ENCODE assay signal across 9 cellular contexts in the genomic region with DNA sequence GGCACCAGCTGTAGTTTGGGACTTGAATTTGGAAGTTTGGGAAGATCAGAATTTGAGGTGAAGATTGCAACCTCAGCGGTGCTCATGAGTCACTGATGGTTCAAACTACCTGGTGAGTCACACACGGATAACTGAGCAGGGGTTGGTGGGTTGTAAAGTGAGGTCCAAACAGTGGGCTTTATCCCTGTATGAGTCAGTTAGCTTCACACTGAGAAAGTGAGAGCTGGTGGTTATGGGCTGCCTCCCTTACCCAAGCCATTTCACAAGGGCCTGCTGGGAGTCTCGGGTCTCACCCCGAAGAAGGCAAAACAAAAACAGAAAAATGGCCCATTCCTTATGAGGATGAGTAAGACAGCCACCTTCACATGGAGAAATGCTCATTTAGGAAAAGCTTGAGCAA.
DNase-seq lines count a peak whose midpoint lies in the region; ATAC-seq and TF ChIP-seq lines count a peak whose summit lies in the region.
"Had no signal": no experiment of that assay in that cellular context is flagged by ENCODE, and none has a peak within 500 bp of the region (broad histone marks: within the 10 kb centered on the region; RNA-seq: fewer than 3 reads in every experiment).

No MANE protein-coding gene starts in this region.

- no peaks in the 10 kb centered on the region for H3K4me1 ChIP-seq in NT2/D1 (ENCODE audit: insufficient read depth, insufficient read length)

- H3K4me1 Mint-ChIP-seq in nephron progenitor cell: peaks cover 36% of the 10 kb centered on the region

- peaks cover 5% of the 10 kb centered on the region for H3K36me3 Mint-ChIP-seq in nephron progenitor cell (ENCODE audit: low read depth)

- no peak overlapping the region for H3K27ac Mint-ChIP-seq in nephron progenitor cell

- H3K9me3 Mint-ChIP-seq in nephron progenitor cell: peaks cover 18% of the 10 kb centered on the region

- H3K36me3 ChIP-seq in NT2/D1 (ENCODE audit: insufficient read depth, insufficient read length, low read length): peaks cover 7% of the 10 kb centered on the region

- H3K27me3 ChIP-seq in NT2/D1 (ENCODE audit: insufficient read depth, insufficient read length): no peaks in the 10 kb centered on the region

- H3K9ac ChIP-seq in NT2/D1 (ENCODE audit: insufficient read length, low read depth): no peak overlapping the region

- H3K4me3 ChIP-seq in NT2/D1 (ENCODE audit: insufficient read length, low read depth) (no peak overlapping the region), coronary artery (no peak overlapping the region), retinal pigment epithelial cell (ENCODE audit: low read length) (no peak overlapping the region)

- H3K4me3 Mint-ChIP-seq in nephron progenitor cell: no peak overlapping the region

- DNase-seq in H4 (ENCODE audit: low spot score) (peak; percentile 90), NT2/D1 (ENCODE audit: low read depth, low spot score) (peak; percentile 36), coronary artery (ENCODE audit: low spot score) (no peak), retinal pigment epithelial cell (ENCODE audit: low read depth) (peak; percentile 64), nephron progenitor cell (no peak), NCI-H1048 (lab: John Stamatoyannopoulos, UW) (no peak), NCI-H187 (lab: John Stamatoyannopoulos, UW) (no peak)
- DNase-seq: head of caudate nucleus had no signal

- ATAC-seq in HG03378 (IDR thresholded peaks at IDR 0.05; ENCODE audit: unreplicated experiment): no peak

- H3K9me3 ChIP-seq in NT2/D1 (ENCODE audit: insufficient read depth, low read length): peaks cover 22% of the 10 kb centered on the region

- H3K27ac ChIP-seq in coronary artery: peak overlapping the region; percentile 89 to 93

- TF ChIP-seq CTCF in coronary artery (IDR thresholded peaks at IDR 0.05): no peak
- TF ChIP-seq CTCF in retinal pigment epithelial cell (conservative IDR thresholded peaks at IDR 0.05; ENCODE audit: low read depth, low read length): no peak
- TF ChIP-seq CTCF in nephron progenitor cell (IDR thresholded peaks at IDR 0.05): no peak

- peaks cover 5% of the 10 kb centered on the region for H3K27me3 Mint-ChIP-seq in nephron progenitor cell (ENCODE audit: low read depth, poor library complexity)

Comparison
In these comparisons a context has a peak if more than half of its experiments do, and no peak if none do; other contexts are left out.
1. DNase-seq: peak in H4 (single experiment), NT2/D1 (single experiment) and retinal pigment epithelial cell (single experiment); none in coronary artery (single experiment), nephron progenitor cell (single experiment), NCI-H1048 (single experiment) and NCI-H187 (0 of 2).